Comparison of ENCODE assay signal across 8 cellular contexts in the genomic region with DNA sequence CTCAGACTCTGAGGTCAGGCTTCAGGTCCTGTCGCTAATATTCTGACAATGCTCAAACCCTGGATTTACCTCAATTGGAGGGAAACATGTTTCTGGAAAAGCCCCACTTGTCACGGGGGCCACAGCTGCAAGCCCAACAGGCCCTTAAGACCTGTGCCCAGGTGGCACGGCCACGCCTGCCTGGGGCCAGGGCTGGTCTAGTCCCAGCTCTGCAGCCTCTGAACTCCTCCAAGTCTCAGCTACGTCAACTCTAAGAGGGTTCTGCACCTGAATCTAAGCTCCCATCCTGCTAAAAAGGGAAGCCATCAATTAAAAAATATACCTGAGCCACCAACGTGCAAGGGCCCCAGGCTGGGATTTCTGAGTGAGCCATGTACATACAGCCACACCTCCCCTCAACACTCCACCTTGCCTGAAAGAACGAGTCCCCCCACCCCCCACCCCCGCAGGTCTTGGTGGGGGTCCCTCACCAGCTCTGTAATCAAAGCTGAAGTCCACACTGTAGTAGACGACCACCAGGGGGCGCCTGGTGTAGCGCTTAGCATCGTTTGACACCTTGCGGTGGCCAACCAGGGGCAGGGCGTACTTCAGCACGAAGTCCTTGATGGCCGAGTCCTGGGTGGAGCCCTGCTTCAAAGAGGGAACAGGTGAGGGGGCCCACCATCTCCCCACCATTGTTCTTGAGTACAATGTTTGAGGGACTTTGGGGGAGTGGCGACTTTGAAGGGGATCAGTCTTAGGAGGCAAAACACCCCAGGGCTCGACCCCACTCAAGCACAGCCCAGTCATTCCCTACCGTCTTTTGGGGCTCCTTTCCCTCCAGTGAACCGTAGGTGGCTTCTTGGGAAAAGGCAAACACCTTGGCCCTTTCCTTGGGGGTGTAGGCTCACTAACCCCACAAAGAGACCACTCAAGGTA. TPM values are rescaled to one million over a fixed set of nuclear protein-coding genes. Genes with fewer than 3 reads are reported as not detected.
A peak's percentile ranks its signal among the peaks of the same experiment; 100 is the strongest.
DNase-seq lines count a peak whose midpoint lies in the region; ATAC-seq and TF ChIP-seq lines count a peak whose summit lies in the region.

No MANE protein-coding gene starts in this region.

- H3K4me1 Mint-ChIP-seq in activated CD4-positive, alpha-beta T cell treated with anti-CD3 and anti-CD28 coated beads, Interleukin-2, amount 10 ng/mL, durations not matched to agents 7 days and 5 days, result peaks cover 8% of the 10 kb centered on the region

- no peaks in the 10 kb centered on the region for H3K9me3 Mint-ChIP-seq in activated CD4-positive, alpha-beta T cell treated with anti-CD3 and anti-CD28 coated beads, Interleukin-2, amount 10 ng/mL, durations not matched to agents 7 days and 5 days

- no peak overlapping the region for H3K27ac ChIP-seq in HCT116 (ENCODE audit: low read depth, low read length)
- no peak overlapping the region for H3K27ac ChIP-seq in colonic mucosa
- H3K27ac ChIP-seq in lung (ENCODE audit: low read depth in 1 of 2, low read length in 1 of 2), result no peak overlapping the region

- in situ Hi-C loops in G401 (cut with HindIII; ENCODE audit: low sequenced_read_pairs), result no loop called here

- H3K27me3 Mint-ChIP-seq in activated CD4-positive, alpha-beta T cell treated with anti-CD3 and anti-CD28 coated beads, Interleukin-2, amount 10 ng/mL, durations not matched to agents 7 days and 5 days, result no peaks in the 10 kb centered on the region

- TF ChIP-seq RAD21 in HCT116 (IDR thresholded peaks at IDR 0.05; ENCODE audit: low read depth), result peak; percentile 60

- no peaks in the 10 kb centered on the region for H4K20me1 ChIP-seq in HCT116 (ENCODE audit: insufficient read depth)

- no peaks in the 10 kb centered on the region for H3K9me2 ChIP-seq in HCT116 (ENCODE audit: insufficient read depth)

- RAD21 ChIA-PET in HCT116 (lab: Charles Lee; ENCODE audit: low non-redundant PET in 1 of 2, low total read pairs in 2 of 2, uncharacterized antibody in 2 of 2, unreplicated experiment in 2 of 2), result no interaction called here

- intact Hi-C loops in HCT116 (cut with micrococcal nuclease) (loop anchor here (2.0 kb wide), 1 partner anchor 85 kb away; a partner anchor contains a TSS), colonic mucosa (cut with DNase I) (loop anchor here (2.0 kb wide), 2 partner anchors 59 to 85 kb away; a partner anchor contains a TSS)

- no peaks in the 10 kb centered on the region for H3K9me3 ChIP-seq in HCT116 (ENCODE audit: control insufficient read depth in 1 of 2, insufficient read depth in 1 of 2, low read depth in 1 of 2, low read length in 2 of 2)
- H3K9me3 ChIP-seq in colonic mucosa, result no peaks in the 10 kb centered on the region
- no peaks in the 10 kb centered on the region for H3K9me3 ChIP-seq in lung (ENCODE audit: control insufficient read depth in 2 of 2, insufficient read depth in 1 of 2, low read length in 1 of 2)

- peaks cover 2% of the 10 kb centered on the region; the same call in 1 of the 2 replicates for H3K79me2 ChIP-seq in HCT116 (ENCODE audit: insufficient read depth, low read length)

- H2AFZ ChIP-seq in HCT116 (ENCODE audit: low read depth, low read length, poor library complexity, severe bottlenecking), result no peak overlapping the region

- H3K9ac ChIP-seq in HCT116 (ENCODE audit: low read length), result no peak overlapping the region
- no peak overlapping the region for H3K9ac ChIP-seq in colonic mucosa (ENCODE audit: low read depth in 2 of 2, low read length in 2 of 2)

- H3K4me3 ChIP-seq in HCT116 (replicated peaks in 1 of 2; ENCODE audit: low read depth in 1 of 2, low read length in 2 of 2) (no peak overlapping the region), colonic mucosa (no peak overlapping the region), lung (no peak overlapping the region)

- peak; percentile 89 for ATAC-seq in HCT116
- ATAC-seq in lung (ENCODE audit: insufficient read depth, low FRiP score), result peak; percentile 70

- TF ChIP-seq POLR2A in HCT116 (IDR thresholded peaks at IDR 0.05; ENCODE audit: borderline replicate concordance, extremely low read depth, insufficient read depth, insufficient read length), result no peak

- POLR2A ChIA-PET in HCT116 (lab: Charles Lee), result no interaction called here
- POLR2A ChIA-PET in activated CD4-positive, alpha-beta T cell treated with anti-CD3 and anti-CD28 coated beads, Interleukin-2, amount 10 ng/mL, durations not matched to agents 7 days and 5 days (lab: Charles Lee), result no interaction called here

- BruUV-seq in HCT116 (replicated peaks; lab: Mats Ljungman, UMichigan), result no TSS peak

- H3K27ac Mint-ChIP-seq in activated CD4-positive, alpha-beta T cell treated with anti-CD3 and anti-CD28 coated beads, Interleukin-2, amount 10 ng/mL, durations not matched to agents 7 days and 5 days, result no peak overlapping the region

- H3K36me3 Mint-ChIP-seq in activated CD4-positive, alpha-beta T cell treated with anti-CD3 and anti-CD28 coated beads, Interleukin-2, amount 10 ng/mL, durations not matched to agents 7 days and 5 days (ENCODE audit: low read depth), result peaks cover 40% of the 10 kb centered on the region

- H3K27me3 ChIP-seq in HCT116 (ENCODE audit: insufficient read depth, low read length) (no peaks in the 10 kb centered on the region), colonic mucosa (no peaks in the 10 kb centered on the region), lung (ENCODE audit: control insufficient read depth, insufficient read depth) (no peaks in the 10 kb centered on the region)

- WGBS in lung, 2 donors, result 47 to 52% methylated on average over 20 of the region's 20 CpGs

- H3K36me3 ChIP-seq in HCT116 (ENCODE audit: control insufficient read depth in 1 of 2, insufficient read depth in 2 of 2, low read length in 2 of 2) (peaks cover 42 to 58% of the 10 kb centered on the region in 2 experiments; a peak in 3 of 4 replicates), colonic mucosa (peaks cover 17% of the 10 kb centered on the region), lung (ENCODE audit: control insufficient read depth in 2 of 2, insufficient read depth in 2 of 2, low read length in 2 of 2) (peaks cover 29 to 62% of the 10 kb centered on the region in 2 donors)

- TF ChIP-seq CTCF in HCT116 (IDR thresholded peaks at IDR 0.05 in 2 of 3, conservative IDR thresholded peaks at IDR 0.05 in 1 of 3; ENCODE audit: borderline replicate concordance in 1 of 3, insufficient read depth in 1 of 3, low read depth in 2 of 3, low read length in 2 of 3) (peak; percentile 75 to 89 (median 76)), colonic mucosa (IDR thresholded peaks at IDR 0.05) (peak; percentile 80), lung (IDR thresholded peaks at IDR 0.05; ENCODE audit: control extremely low read depth, extremely low read depth) (peak; percentile 55)

- H3K4me3 Mint-ChIP-seq in activated CD4-positive, alpha-beta T cell treated with anti-CD3 and anti-CD28 coated beads, Interleukin-2, amount 10 ng/mL, durations not matched to agents 7 days and 5 days, result no peak overlapping the region

- CTCF ChIA-PET in HCT116 (lab: Charles Lee), result interaction anchor here (0.5 to 2.1 kb wide), 6 partner anchors 13 to 83 kb away, joined by 3 to 18 read pairs (median 4); no protein-coding TSS in a partner anchor
- CTCF ChIA-PET in activated CD4-positive, alpha-beta T cell treated with anti-CD3 and anti-CD28 coated beads, Interleukin-2, amount 10 ng/mL, durations not matched to agents 7 days and 5 days (lab: Charles Lee), result interaction anchor here (0.5 to 3.1 kb wide), 14 partner anchors 9 to 161 kb away, joined by 3 to 25 read pairs (median 4); a partner anchor contains a TSS

- DNase-seq in G401 (ENCODE audit: low spot score), result peak; percentile 82
- peak; percentile 43 for DNase-seq in HCT116 (ENCODE audit: low read depth, low spot score)
- peak; percentile 71 for DNase-seq in NCI-H146 (lab: John Stamatoyannopoulos, UW)
- peak; percentile 85 for DNase-seq in activated CD4-positive, alpha-beta T cell treated with anti-CD3 and anti-CD28 coated beads, Interleukin-2, amount 10 ng/mL, durations not matched to agents 7 days and 5 days
- DNase-seq in colonic mucosa, result peak; percentile 80
- DNase-seq in lung (ENCODE audit: low spot score), result peak; percentile 82
- DNase-seq in stimulated activated CD8-positive, alpha-beta memory T cell treated with anti-CD3 and anti-CD28 coated beads, Interleukin-15, amount 100 ng/mL, for 1 hour (ENCODE audit: low read depth), result peak; percentile 77
- no peak for DNase-seq in mesenteric fat pad (ENCODE audit: low spot score)

- H3K4me1 ChIP-seq in HCT116 (ENCODE audit: control insufficient read depth in 1 of 2, insufficient read depth in 2 of 2, low read length in 2 of 2) (no peaks in the 10 kb centered on the region), colonic mucosa (no peaks in the 10 kb centered on the region), lung (ENCODE audit: control insufficient read depth in 2 of 2, insufficient read depth in 2 of 2, low read length in 2 of 2) (no peaks in the 10 kb centered on the region)

- H3K4me2 ChIP-seq in HCT116 (ENCODE audit: low read length), result no peak overlapping the region

TF ChIP-seq in HCT116, 20 proteins besides CTCF, POLR2A, EP300 and RAD21 (continues in another document):
- TF ChIP-seq, protein P1, sequence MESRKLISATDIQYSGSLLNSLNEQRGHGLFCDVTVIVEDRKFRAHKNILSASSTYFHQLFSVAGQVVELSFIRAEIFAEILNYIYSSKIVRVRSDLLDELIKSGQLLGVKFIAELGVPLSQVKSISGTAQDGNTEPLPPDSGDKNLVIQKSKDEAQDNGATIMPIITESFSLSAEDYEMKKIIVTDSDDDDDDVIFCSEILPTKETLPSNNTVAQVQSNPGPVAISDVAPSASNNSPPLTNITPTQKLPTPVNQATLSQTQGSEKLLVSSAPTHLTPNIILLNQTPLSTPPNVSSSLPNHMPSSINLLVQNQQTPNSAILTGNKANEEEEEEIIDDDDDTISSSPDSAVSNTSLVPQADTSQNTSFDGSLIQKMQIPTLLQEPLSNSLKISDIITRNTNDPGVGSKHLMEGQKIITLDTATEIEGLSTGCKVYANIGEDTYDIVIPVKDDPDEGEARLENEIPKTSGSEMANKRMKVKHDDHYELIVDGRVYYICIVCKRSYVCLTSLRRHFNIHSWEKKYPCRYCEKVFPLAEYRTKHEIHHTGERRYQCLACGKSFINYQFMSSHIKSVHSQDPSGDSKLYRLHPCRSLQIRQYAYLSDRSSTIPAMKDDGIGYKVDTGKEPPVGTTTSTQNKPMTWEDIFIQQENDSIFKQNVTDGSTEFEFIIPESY (IDR thresholded peaks at IDR 0.05; ENCODE audit: extremely low read depth, insufficient replicate concordance, low read length), result no peak
- TF ChIP-seq SP1 (IDR thresholded peaks at IDR 0.05; ENCODE audit: low read depth), result no peak
- TF ChIP-seq ZNF274 (IDR thresholded peaks at IDR 0.05; ENCODE audit: low read depth, low read length), result no peak
- TF ChIP-seq YY1 (IDR thresholded peaks at IDR 0.05; ENCODE audit: extremely low read depth, insufficient replicate concordance, low read depth, low read length), result no peak
- no peak for TF ChIP-seq CBX3 (IDR thresholded peaks at IDR 0.05; ENCODE audit: low read depth)

RNA-seq across cellular contexts. Expression of a gene that starts 22.6 kb away (rescaled TPM):
- total RNA-seq in G401 (2014; rRNA removed; shearing (Covaris generic)), result 256 and 309 TPM in 2 replicates
- total RNA-seq in HCT116 (2021; ENCODE audit: unreplicated experiment) (217 TPM), colonic mucosa (100 to 1,000 TPM; 218 to 485 TPM), lung (100 to 1,000 TPM in 1 of 2 donors, 10 to 100 TPM in 1; 90.6 to 213 TPM), mesenteric fat pad (101 TPM)
- 146 and 173 TPM in 2 replicates for polyA plus RNA-seq in HCT116 (2012)
- total RNA-seq in activated CD4-positive, alpha-beta T cell treated with anti-CD3 and anti-CD28 coated beads, Interleukin-2, amount 10 ng/mL, durations not matched to agents 7 days and 5 days, result 10 to 100 TPM; 94.8 to 97.4 TPM
- polyA plus RNA-seq in lung, result 100 to 1,000 TPM in 1 of 2 donors, 10 to 100 TPM in 1; 48.6 to 204 TPM
